ENCODE assay signal across 8 cellular contexts in the genomic region with DNA sequence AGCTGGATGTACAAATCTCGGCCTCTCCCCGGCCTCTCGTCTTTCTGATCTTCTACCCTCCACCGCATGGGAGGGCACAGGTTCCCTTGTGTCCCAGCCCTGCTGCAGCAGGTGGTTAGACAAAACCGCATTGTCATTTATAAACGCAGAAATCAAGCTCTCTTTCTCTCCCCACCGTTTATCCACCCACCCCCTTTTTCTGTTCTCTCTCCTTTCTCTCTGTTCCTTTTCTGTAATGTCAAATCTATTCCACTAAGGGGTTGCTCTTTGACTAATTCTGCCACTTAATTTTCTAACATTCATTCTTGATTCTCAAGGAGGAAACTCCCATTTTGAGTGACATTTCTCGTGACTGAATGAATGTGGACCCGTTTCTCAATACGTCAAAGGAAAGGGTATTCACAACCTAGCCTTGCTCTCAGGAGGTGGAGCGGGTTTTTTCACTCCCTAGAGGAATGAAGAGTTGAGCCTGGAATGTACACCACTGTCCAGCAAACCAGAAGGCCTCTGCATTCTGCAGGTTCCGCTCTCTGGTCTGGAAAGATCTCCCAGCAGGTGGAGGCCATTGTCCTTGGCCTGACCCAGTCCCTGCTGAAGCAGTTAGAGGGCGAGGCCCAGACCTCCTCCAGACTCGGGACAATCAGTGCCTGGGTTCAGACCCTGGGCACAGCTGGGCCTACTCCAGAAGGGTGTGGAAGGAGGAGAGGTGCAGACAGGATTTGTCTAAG.
A peak's percentile ranks its signal among the peaks of the same experiment; 100 is the strongest.
DNase-seq lines count a peak whose midpoint lies in the region; ATAC-seq and TF ChIP-seq lines count a peak whose summit lies in the region.
"Had no signal": no experiment of that assay in that cellular context is flagged by ENCODE, and none has a peak within 500 bp of the region (broad histone marks: within the 10 kb centered on the region; RNA-seq: fewer than 3 reads in every experiment).

No MANE protein-coding gene starts in this region.

- BruUV-seq in PC-9 (replicated peaks; lab: Mats Ljungman, UMichigan), result no TSS peak

- intact Hi-C loops in PC-9 (cut with micrococcal nuclease; ENCODE audit: unreplicated experiment), result loop anchor here (1.0 to 5.0 kb wide), 3 partner anchors 20 to 399 kb away; no protein-coding TSS in a partner anchor

- POLR2A ChIA-PET in PC-9 (lab: Charles Lee; ENCODE audit: unreplicated experiment), result interaction anchor here (0.7 kb wide), 2 partner anchors 149 to 836 kb away, joined by 3 read pairs; no protein-coding TSS in a partner anchor

- H2BK5ac ChIP-seq in mesenchymal stem cell (ENCODE audit: low read depth, low read length, poor library complexity, severe bottlenecking), result no peak overlapping the region

- H3K9me3 ChIP-seq in PC-9 (ENCODE audit: insufficient read depth, low read depth), result no peaks in the 10 kb centered on the region
- H3K9me3 ChIP-seq in mesenchymal stem cell (ENCODE audit: control insufficient read depth, low read length), result no peaks in the 10 kb centered on the region

- no peak overlapping the region; the same call in 1 of the 2 replicates for H2AFZ ChIP-seq in PC-9
- H2AFZ ChIP-seq in mesenchymal stem cell (ENCODE audit: low read depth, low read length), result no peak overlapping the region

- H3K23ac ChIP-seq in mesenchymal stem cell (ENCODE audit: low read length in 2 of 2), result no peak overlapping the region

- no peaks in the 10 kb centered on the region for H3K79me1 ChIP-seq in mesenchymal stem cell (replicated peaks; ENCODE audit: low read length, poor library complexity, severe bottlenecking)

- no peak overlapping the region for H2AK5ac ChIP-seq in mesenchymal stem cell (ENCODE audit: low read length, severe bottlenecking)

- H4K91ac ChIP-seq in mesenchymal stem cell (ENCODE audit: low read length), result no peak overlapping the region

- no peaks in the 10 kb centered on the region for H3K79me2 ChIP-seq in PC-9 (ENCODE audit: low read depth)

- peak overlapping the region in 1 of 2 experiments; percentile 21 for H2BK12ac ChIP-seq in mesenchymal stem cell (ENCODE audit: low read length in 2 of 2)

- 92% methylated on average over 13 of the region's 14 CpGs for WGBS in mesenchymal stem cell

- H3K27ac ChIP-seq in PC-9, result peak overlapping the region; percentile 69
- H3K27ac ChIP-seq in mesenchymal stem cell (ENCODE audit: low read length, poor library complexity, severe bottlenecking), result no peak overlapping the region
- H3K27ac ChIP-seq: SK-N-MC had no signal

- no peak overlapping the region for H3K14ac ChIP-seq in mesenchymal stem cell (ENCODE audit: low read length in 2 of 2)

- H3K27me3 ChIP-seq in PC-9 (ENCODE audit: insufficient read depth, low read depth) (no peaks in the 10 kb centered on the region), mesenchymal stem cell (ENCODE audit: control insufficient read depth in 1 of 2, insufficient read depth in 1 of 2, low read length in 2 of 2) (no peaks in the 10 kb centered on the region)

- no peak overlapping the region for H3K4ac ChIP-seq in mesenchymal stem cell (ENCODE audit: low read depth in 1 of 2, low read length in 2 of 2)

- no peak overlapping the region for H3K18ac ChIP-seq in mesenchymal stem cell (ENCODE audit: low read depth in 1 of 2, low read length in 2 of 2)

- no peaks in the 10 kb centered on the region for H3K9me2 ChIP-seq in PC-9 (ENCODE audit: insufficient read depth)

- CTCF ChIA-PET in PC-9 (lab: Charles Lee), result interaction anchor here (0.5 to 1.9 kb wide), 6 partner anchors 23 to 296 kb away, joined by 3 to 7 read pairs (median 4); a partner anchor contains a TSS

- ATAC-seq in GM18868 (IDR thresholded peaks at IDR 0.05; ENCODE audit: unreplicated experiment) (peak; percentile 62), HG02588 (IDR thresholded peaks at IDR 0.05; ENCODE audit: unreplicated experiment) (peak; percentile 68)

- peaks cover 14% of the 10 kb centered on the region for H3F3A ChIP-seq in PC-9 (ENCODE audit: insufficient read depth, low read depth)

- H4K20me1 ChIP-seq in PC-9 (ENCODE audit: insufficient read depth), result no peaks in the 10 kb centered on the region

- H3K4me3 ChIP-seq in PC-9, result no peak overlapping the region
- no peak overlapping the region for H3K4me3 ChIP-seq in mesenchymal stem cell (ENCODE audit: insufficient read depth in 1 of 2, low read depth in 1 of 2, low read length in 2 of 2)
- H3K4me3 ChIP-seq: SK-N-MC had no signal

- H3K4me2 ChIP-seq in PC-9 (peak overlapping the region; percentile 76), mesenchymal stem cell (ENCODE audit: low read length, poor library complexity, severe bottlenecking) (no peak overlapping the region)

- no peak for DNase-seq in PC-9
- no peak for DNase-seq in mesenchymal stem cell
- DNase-seq in dermis blood vessel endothelial cell, result no peak
- DNase-seq in epidermal melanocyte (ENCODE audit: insufficient read length, low spot score), result no peak
- DNase-seq in NCI-H69 (lab: John Stamatoyannopoulos, UW), result no peak

- no peak for TF ChIP-seq CTCF in PC-9 (conservative IDR thresholded peaks at IDR 0.05)

- no peak overlapping the region for H3K9ac ChIP-seq in mesenchymal stem cell (ENCODE audit: low read length)

- no peak overlapping the region for H2BK15ac ChIP-seq in mesenchymal stem cell (ENCODE audit: low read depth, poor library complexity, severe bottlenecking)

- H3K4me1 ChIP-seq in PC-9 (replicated peaks; ENCODE audit: insufficient read depth) (peaks cover 28% of the 10 kb centered on the region), mesenchymal stem cell (ENCODE audit: control insufficient read depth, insufficient read depth, low read depth, low read length) (peaks cover 6% of the 10 kb centered on the region)

- peak overlapping the region; percentile 57 for H4K8ac ChIP-seq in mesenchymal stem cell (ENCODE audit: low read length)

- peak overlapping the region; percentile 8 for H2BK120ac ChIP-seq in mesenchymal stem cell (ENCODE audit: low read depth, low read length)

- H3K36me3 ChIP-seq in PC-9 (ENCODE audit: low read depth), result no peaks in the 10 kb centered on the region
- H3K36me3 ChIP-seq in mesenchymal stem cell (ENCODE audit: control insufficient read depth in 1 of 2, insufficient read depth in 2 of 2, low read depth in 1 of 2, low read length in 2 of 2), result no peaks in the 10 kb centered on the region
